ENCODE assay signal across 20 cellular contexts in genomic region chr22:46812034-46812605, GRCh38. TPM values are rescaled to one million over a fixed set of nuclear protein-coding genes. Genes with fewer than 3 reads are reported as not detected.
DNase-seq lines count a peak whose midpoint lies in the region; ATAC-seq and TF ChIP-seq lines count a peak whose summit lies in the region.
"Had no signal": no experiment of that assay in that cellular context is flagged by ENCODE, and none has a peak within 500 bp of the region (broad histone marks: within the 10 kb centered on the region; RNA-seq: fewer than 3 reads in every experiment).

No MANE protein-coding gene starts in this region.

- no peaks in the 10 kb centered on the region for H3K9me3 ChIP-seq in aorta (ENCODE audit: control insufficient read depth, low read length)
- H3K9me3 ChIP-seq: BE2C, Caco-2 had no signal

- H3K4ac ChIP-seq in mesendoderm (ENCODE audit: low read depth, low read length), result no peak overlapping the region

- H2BK15ac ChIP-seq in mesendoderm (replicated peaks; ENCODE audit: low read depth), result no peak overlapping the region

- CTCF ChIA-PET in HEK293T (lab: Yijun Ruan, JAX), result interaction anchor here (0.6 to 2.5 kb wide), 4 partner anchors 9 to 249 kb away, joined by 4 to 8 read pairs (median 4); no protein-coding TSS in a partner anchor

- H2BK5ac ChIP-seq in mesendoderm (ENCODE audit: low read length), result no peak overlapping the region

- H4K8ac ChIP-seq in mesendoderm (ENCODE audit: low read depth, low read length), result no peak overlapping the region

- no peaks in the 10 kb centered on the region for H3K27me3 ChIP-seq in mesendoderm (ENCODE audit: insufficient read depth, low read length, poor library complexity)
- H3K27me3 ChIP-seq in aorta (ENCODE audit: control insufficient read depth in 1 of 2, insufficient read depth in 2 of 2, low read length in 1 of 2), result no peaks in the 10 kb centered on the region
- H3K27me3 ChIP-seq: BE2C had no signal

- no peak for ATAC-seq in aorta (ENCODE audit: low FRiP score)
- ATAC-seq in left cardiac atrium, result no peak
- ATAC-seq in GM19463 (IDR thresholded peaks at IDR 0.05; ENCODE audit: unreplicated experiment), result no peak
- ATAC-seq: GM23338, HCT116 had no signal

- H2BK120ac ChIP-seq in mesendoderm (ENCODE audit: low read depth, low read length), result no peak overlapping the region

- no peaks in the 10 kb centered on the region for H3K79me2 ChIP-seq in mesendoderm (ENCODE audit: control insufficient read depth, insufficient read depth, low read length)

- H3K79me1 ChIP-seq in mesendoderm (ENCODE audit: low read length), result peaks cover 8% of the 10 kb centered on the region

- POLR2A ChIA-PET in HEK293T (lab: Yijun Ruan, JAX), result no interaction called here

- no peak overlapping the region for H3K4me3 ChIP-seq in mesendoderm (ENCODE audit: low read length)
- H3K4me3 ChIP-seq in aorta (ENCODE audit: low read length in 2 of 2), result no peak overlapping the region
- H3K4me3 ChIP-seq: GM23338 had no signal

- H3K9ac ChIP-seq in mesendoderm (ENCODE audit: low read length), result no peak overlapping the region

- peak overlapping the region; percentile 89 for H3K23ac ChIP-seq in mesendoderm (ENCODE audit: low read length)

- H3K4me1 ChIP-seq in mesendoderm (ENCODE audit: control insufficient read depth, low read depth, low read length), result peaks cover 4% of the 10 kb centered on the region
- no peaks in the 10 kb centered on the region for H3K4me1 ChIP-seq in aorta (ENCODE audit: control insufficient read depth in 1 of 2, insufficient read depth in 2 of 2, low read length in 2 of 2)
- H3K4me1 ChIP-seq: BE2C had no signal

- intact Hi-C loops in posterior vena cava (cut with DNase I) (no loop called here), aorta (cut with DNase I) (no loop called here), left cardiac atrium (cut with DNase I) (no loop called here)

- H3K18ac ChIP-seq in mesendoderm (ENCODE audit: low read length), result no peak overlapping the region

- no peak overlapping the region for H3K4me2 ChIP-seq in mesendoderm (ENCODE audit: low read length)
- H3K4me2 ChIP-seq: GM23338 had no signal

- no peak overlapping the region for H4K5ac ChIP-seq in mesendoderm (ENCODE audit: low read length)

- no peak overlapping the region for H3K27ac ChIP-seq in mesendoderm (ENCODE audit: low read depth, low read length)
- no peak overlapping the region for H3K27ac ChIP-seq in aorta (ENCODE audit: low read depth in 1 of 2, low read length in 2 of 2)

- peak; percentile 37 for DNase-seq in activated CD8-positive, alpha-beta memory T cell treated with anti-CD3 and anti-CD28 coated beads for 24 hours
- DNase-seq in activated CD8-positive, alpha-beta memory T cell treated with anti-CD3 and anti-CD28 coated beads, Interleukin-2, amount 50 U/mL, for 48 hours, result no peak
- DNase-seq in mesendoderm, result no peak
- DNase-seq in posterior vena cava (ENCODE audit: low spot score), result peak; percentile 69
- peak; percentile 30 to 54 for DNase-seq in aorta
- DNase-seq in HEK293T (ENCODE audit: extremely low spot score), result no peak
- no peak for DNase-seq in left cardiac atrium
- DNase-seq: BE2C; Caco-2; CD4-positive, CD25-positive, alpha-beta regulatory T cell; KBM-7; NCI-H187 treated with DMSO at 0.1 percent for 48 hours; NCI-H2227 treated with DMSO at 0.1 percent for 48 hours; NCI-H510A treated with DMSO at 0.1 percent for 48 hours; NCI-H82; OCI-M1; SHP77 had no signal

- H3K36me3 ChIP-seq in mesendoderm (ENCODE audit: control insufficient read depth, insufficient read depth, low read length) (no peaks in the 10 kb centered on the region), aorta (ENCODE audit: control insufficient read depth in 1 of 2, insufficient read depth in 2 of 2, low read length in 1 of 2) (no peaks in the 10 kb centered on the region)
- H3K36me3 ChIP-seq: BE2C had no signal

- WGBS in mesendoderm (ENCODE audit: extremely low coverage, insufficient coverage, low lambda C conversion rate), result no CpG with 5 or more reads among the region's 10 CpGs
- 76 to 88% methylated on average over 10 of the region's 10 CpGs for WGBS in aorta, 2 donors

- peak overlapping the region; percentile 15 for H3K56ac ChIP-seq in mesendoderm (ENCODE audit: low read length)

- H2AK5ac ChIP-seq in mesendoderm (ENCODE audit: low read length), result no peak overlapping the region

TF ChIP-seq in HEK293T, 16 proteins besides CTCF, POLR2A, EP300 and RAD21:
- TF ChIP-seq LEF1 (IDR thresholded peaks at IDR 0.05; ENCODE audit: borderline replicate concordance) (no peak), PKNOX1 (IDR thresholded peaks at IDR 0.05) (no peak), HDGF (IDR thresholded peaks at IDR 0.05; ENCODE audit: borderline replicate concordance) (no peak), NFRKB (IDR thresholded peaks at IDR 0.05) (no peak), SP1 (IDR thresholded peaks at IDR 0.05) (no peak), SUZ12 (IDR thresholded peaks at IDR 0.05) (no peak), TARDBP (IDR thresholded peaks at IDR 0.05) (no peak)
TF ChIP-seq in HEK293T: peak in this region for 0.

RNA-seq across cellular contexts. Expression of gene TBC1D22A, which starts 49.7 kb away (rescaled TPM):
- polyA plus RNA-seq in mesendoderm (2013, experiment 1 of 2), result 11.9 TPM
- 11.3 TPM for polyA plus RNA-seq in mesendoderm (2013, experiment 2 of 2)
- total RNA-seq in posterior vena cava (10 to 100 TPM; 19.3 to 21.7 TPM), aorta (10 to 100 TPM; 21.1 to 37.1 TPM), left cardiac atrium (10 to 100 TPM; 15.8 to 17.4 TPM)
- 10 to 100 TPM; 10.8 to 14.7 TPM for polyA plus RNA-seq in aorta

Comparison
In these comparisons a context has a peak if more than half of its experiments do, and no peak if none do; other contexts are left out.
1. DNase-seq: peak in activated CD8-positive, alpha-beta memory T cell treated with anti-CD3 and anti-CD28 coated beads for 24 hours (single experiment), posterior vena cava (single experiment) and aorta (2 of 2); none in activated CD8-positive, alpha-beta memory T cell treated with anti-CD3 and anti-CD28 coated beads, Interleukin-2, amount 50 U/mL, for 48 hours (single experiment), mesendoderm (single experiment), HEK293T (single experiment) and left cardiac atrium (single experiment).